In the genomic region with DNA sequence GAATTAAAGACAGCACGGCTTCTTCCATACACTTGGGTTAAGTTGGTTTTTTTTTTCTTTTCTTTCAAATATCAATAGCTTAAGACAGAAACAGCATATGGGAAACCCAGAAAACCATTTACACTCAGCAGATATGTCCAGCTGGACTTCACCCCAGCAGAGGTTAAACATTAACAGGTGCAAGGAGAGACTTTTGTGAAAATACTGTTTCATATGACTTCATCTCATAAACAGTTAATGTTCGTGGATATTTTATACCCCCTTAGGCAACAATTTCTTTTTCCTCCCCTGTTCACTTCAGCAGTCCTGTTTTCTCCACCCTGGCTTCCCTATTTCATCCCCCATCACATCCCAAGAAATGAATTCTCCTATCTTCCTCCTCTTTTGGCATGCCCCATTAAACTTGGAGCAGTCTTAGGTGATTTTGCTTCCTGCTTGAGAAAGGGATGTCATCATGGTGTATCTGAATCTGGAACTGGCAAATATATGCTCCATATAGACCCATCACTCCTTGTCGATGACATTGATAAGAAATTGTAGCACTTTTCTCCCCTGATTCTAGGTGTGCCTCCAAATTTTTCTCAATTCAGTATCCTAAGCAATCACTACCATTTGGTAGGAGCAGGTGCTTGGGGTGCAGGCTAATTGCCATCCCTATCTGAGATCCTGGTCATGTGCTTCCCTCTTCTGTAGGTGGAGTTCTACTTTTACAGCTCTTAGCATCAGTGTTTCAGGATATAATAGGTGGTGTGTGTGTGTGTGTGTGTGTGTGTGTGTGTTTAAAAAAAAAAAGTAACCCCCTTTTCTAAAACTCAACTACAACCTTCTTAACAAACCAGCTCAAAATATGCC, we compare ENCODE assay signal across 24 cellular contexts.
DNase-seq lines count a peak whose midpoint lies in the region; ATAC-seq and TF ChIP-seq lines count a peak whose summit lies in the region.
"Had no signal": no experiment of that assay in that cellular context is flagged by ENCODE, and none has a peak within 500 bp of the region (broad histone marks: within the 10 kb centered on the region; RNA-seq: fewer than 3 reads in every experiment).

No MANE protein-coding gene starts in this region.

- in situ Hi-C loops in Caki2 (cut with HindIII; ENCODE audit: low pct_unique_long_range_greater_than_20kb, low sequenced_read_pairs): no loop called here

- ATAC-seq in GM18868 (IDR thresholded peaks at IDR 0.05; ENCODE audit: unreplicated experiment) (no peak), Right ventricle myocardium superior (ENCODE audit: poor library complexity) (no peak)
- ATAC-seq: heart right ventricle, left ventricle myocardium superior had no signal

- no peak for TF ChIP-seq CTCF in glutamatergic neuron (IDR thresholded peaks at IDR 0.05; ENCODE audit: partially characterized antibody, unreplicated experiment)

- no peak overlapping the region for H3K4me3 Mint-ChIP-seq in glutamatergic neuron (ENCODE audit: unreplicated experiment)
- H3K4me3 Mint-ChIP-seq: T-helper 1 cell treated with Interleukin-12 subunit alpha and Interleukin-12 subunit beta and Interleukin-4 antibody, amounts not matched to agents 30 μg/mL and 1 μg/mL, for 36 hours had no signal

- H3K36me3 Mint-ChIP-seq in glutamatergic neuron (ENCODE audit: unreplicated experiment): no peaks in the 10 kb centered on the region

- intact Hi-C loops in Right ventricle myocardium superior (cut with DNase I): no loop called here

- no peaks in the 10 kb centered on the region for H3K9me3 Mint-ChIP-seq in glutamatergic neuron (ENCODE audit: unreplicated experiment)
- H3K9me3 Mint-ChIP-seq: T-helper 1 cell treated with Interleukin-12 subunit alpha and Interleukin-12 subunit beta and Interleukin-4 antibody, amounts not matched to agents 30 μg/mL and 1 μg/mL, for 36 hours had no signal

- DNase-seq in Caki2 (ENCODE audit: low read depth) (peak; percentile 45), LoVo (ENCODE audit: low spot score) (peak; percentile 75), left kidney (ENCODE audit: low read depth, low spot score) (peak; percentile 40), renal cortical epithelial cell (ENCODE audit: low read depth) (peak; percentile 75), glutamatergic neuron (no peak), Right ventricle myocardium superior (no peak), NOMO-1 treated with dmso at 0.1 percent for 144 hours (lab: John Stamatoyannopoulos, UW; ENCODE audit: unreplicated experiment) (no peak)
- DNase-seq: activated CD8-positive, alpha-beta memory T cell treated with anti-CD3 and anti-CD28 coated beads for 24 hours; activated gamma-delta T cell; activated T-cell treated with anti-CD3 and anti-CD28 coated beads, Interleukin-2, amount 50 U/mL, for 1 hour; brain microvascular endothelial cell; effector CD4-positive, alpha-beta T cell; GOT3; heart right ventricle; Karpas-422; left ventricle myocardium superior; MV-4-11; NCI-H1694; NCI-H2171 treated with DMSO at 0.1 percent for 48 hours; NCI-H524 treated with DMSO at 0.1 percent for 48 hours; RPMI8226; upper lobe of left lung had no signal

- no peak overlapping the region for H3K27ac Mint-ChIP-seq in glutamatergic neuron (ENCODE audit: unreplicated experiment)
- H3K27ac Mint-ChIP-seq: T-helper 1 cell treated with Interleukin-12 subunit alpha and Interleukin-12 subunit beta and Interleukin-4 antibody, amounts not matched to agents 30 μg/mL and 1 μg/mL, for 36 hours had no signal

- H3K27me3 Mint-ChIP-seq in glutamatergic neuron (ENCODE audit: unreplicated experiment): no peaks in the 10 kb centered on the region

- H3K4me1 Mint-ChIP-seq in glutamatergic neuron (ENCODE audit: low read depth, unreplicated experiment): no peaks in the 10 kb centered on the region

Comparison
In these comparisons a context has a peak if more than half of its experiments do, and no peak if none do; other contexts are left out.
1. DNase-seq: peak in Caki2 (single experiment), LoVo (single experiment), left kidney (single experiment) and renal cortical epithelial cell (single experiment); none in glutamatergic neuron (single experiment), Right ventricle myocardium superior (single experiment) and NOMO-1 treated with dmso at 0.1 percent for 144 hours (single experiment).